ENCODE assay signal across 9 cellular contexts in the genomic region with DNA sequence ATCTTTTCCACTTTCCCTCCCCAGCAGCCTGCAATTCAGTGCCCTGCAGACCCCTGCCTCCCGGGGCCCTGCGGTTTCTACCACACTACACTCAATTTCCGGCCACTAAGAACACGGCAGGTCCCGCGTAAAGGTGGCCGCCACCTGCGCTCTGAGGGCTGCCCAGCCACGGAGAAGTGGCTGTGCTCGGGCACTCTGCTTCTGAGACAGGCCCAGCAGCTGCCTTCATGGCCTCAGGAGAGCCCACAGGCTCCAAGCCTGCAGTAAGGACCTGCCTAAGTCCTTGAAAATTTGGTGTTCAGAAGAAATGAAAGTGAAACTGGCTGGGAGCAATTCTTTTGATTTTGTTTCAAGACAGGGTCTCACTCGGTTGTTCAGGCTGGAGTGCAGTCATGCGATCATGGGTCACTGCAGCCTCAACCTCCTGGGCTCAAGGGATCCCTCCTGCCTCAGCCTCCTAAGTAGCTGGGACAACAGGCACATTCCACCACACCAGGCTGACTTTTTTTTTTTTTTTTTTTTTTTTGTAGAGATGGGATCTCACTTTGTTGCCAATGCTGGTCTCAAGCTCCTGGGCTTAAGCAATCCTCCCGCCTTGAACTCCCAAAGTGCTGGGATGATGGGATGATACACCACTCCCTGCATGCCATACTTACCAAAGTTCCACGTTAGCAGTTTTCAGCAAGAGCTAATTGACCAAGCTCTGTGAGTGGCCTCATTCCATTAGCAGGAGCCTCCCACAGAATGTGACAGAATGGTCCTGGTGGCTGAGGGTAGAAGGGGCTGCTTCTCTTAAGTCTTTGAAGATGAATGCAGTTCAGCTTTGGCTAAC. TPM values are rescaled to one million over a fixed set of nuclear protein-coding genes. Genes with fewer than 3 reads are reported as not detected.
DNase-seq lines count a peak whose midpoint lies in the region; ATAC-seq lines count a peak whose summit lies in the region.
"Had no signal": no experiment of that assay in that cellular context is flagged by ENCODE, and none has a peak within 500 bp of the region (broad histone marks: within the 10 kb centered on the region; RNA-seq: fewer than 3 reads in every experiment).

No MANE protein-coding gene starts in this region.

- H3K27me3 Mint-ChIP-seq in CD8-positive, alpha-beta memory T cell, result no peaks in the 10 kb centered on the region
- no peaks in the 10 kb centered on the region for H3K27me3 Mint-ChIP-seq in activated T-cell treated with anti-CD3 and anti-CD28 coated beads, Interleukin-2, amount 50 U/mL, for 72 hours (ENCODE audit: low read depth)

- no peaks in the 10 kb centered on the region for H3K36me3 Mint-ChIP-seq in CD8-positive, alpha-beta memory T cell
- H3K36me3 Mint-ChIP-seq in activated T-cell treated with anti-CD3 and anti-CD28 coated beads, Interleukin-2, amount 50 U/mL, for 72 hours (ENCODE audit: insufficient read depth in 2 of 2), result no peaks in the 10 kb centered on the region

- H3K9me3 Mint-ChIP-seq in CD8-positive, alpha-beta memory T cell, result peaks cover 0 to 2% (median 0%) of the 10 kb centered on the region in 5 donors
- H3K9me3 Mint-ChIP-seq in activated T-cell treated with anti-CD3 and anti-CD28 coated beads, Interleukin-2, amount 50 U/mL, for 72 hours, result no peaks in the 10 kb centered on the region

- H3K9me3 ChIP-seq in CD8-positive, alpha-beta memory T cell (ENCODE audit: low read length), result no peaks in the 10 kb centered on the region

- CTCF ChIA-PET in CD8-positive, alpha-beta memory T cell (lab: Charles Lee), result interaction anchor here (1.0 kb wide), 1 partner anchor 13 kb away, joined by 3 read pairs; no protein-coding TSS in a partner anchor

- no peaks in the 10 kb centered on the region for H3K36me3 ChIP-seq in CD8-positive, alpha-beta memory T cell (ENCODE audit: insufficient read depth, low read length)

- peak overlapping the region; percentile 59 for H3K4me3 ChIP-seq in CD8-positive, alpha-beta memory T cell (ENCODE audit: low read length)

- POLR2A ChIA-PET in CD8-positive, alpha-beta memory T cell (lab: Charles Lee), result no interaction called here

- H3K27ac ChIP-seq in CD8-positive, alpha-beta memory T cell (ENCODE audit: low read depth, low read length), result no peak overlapping the region

- ATAC-seq in HG02981 (IDR thresholded peaks at IDR 0.05; ENCODE audit: unreplicated experiment), result peak; percentile 48
- ATAC-seq in activated T-cell treated with anti-CD3 and anti-CD28 coated beads, Interleukin-2, amount 50 U/mL, for 72 hours (replicated peaks in 1 of 2), result peak; percentile 64 to 67
- no peak for ATAC-seq in HG03520 (IDR thresholded peaks at IDR 0.05; ENCODE audit: unreplicated experiment)
- no peak for ATAC-seq in HG02610 (IDR thresholded peaks at IDR 0.05; ENCODE audit: unreplicated experiment)

- H3K4me1 Mint-ChIP-seq in CD8-positive, alpha-beta memory T cell, result peaks cover 9 to 23% (median 11%) of the 10 kb centered on the region in 3 donors
- H3K4me1 Mint-ChIP-seq in activated T-cell treated with anti-CD3 and anti-CD28 coated beads, Interleukin-2, amount 50 U/mL, for 72 hours (ENCODE audit: low read depth), result peaks cover 21% of the 10 kb centered on the region

- H3K4me1 ChIP-seq in CD8-positive, alpha-beta memory T cell (ENCODE audit: insufficient read depth, low read length), result peaks cover 16% of the 10 kb centered on the region

- no peaks in the 10 kb centered on the region for H3K27me3 ChIP-seq in CD8-positive, alpha-beta memory T cell (ENCODE audit: insufficient read depth, low read length, poor library complexity, severe bottlenecking)

- DNase-seq in CD8-positive, alpha-beta memory T cell, result peak in 2 of 5 donors; percentile 36 to 43
- peak; percentile 29 to 33 for DNase-seq in activated T-cell treated with anti-CD3 and anti-CD28 coated beads, Interleukin-2, amount 50 U/mL, for 72 hours
- DNase-seq in myocyte (ENCODE audit: low read depth) (peak; percentile 10), NCI-H748 treated with DMSO at 0.1 percent for 48 hours (lab: John Stamatoyannopoulos, UW) (no peak), 8988T (no peak)
- DNase-seq: NCI-H526 had no signal

- peak overlapping the region in 7 of 8 donors; percentile 75 to 94 (median 84) for H3K27ac Mint-ChIP-seq in CD8-positive, alpha-beta memory T cell
- peak overlapping the region; percentile 77 for H3K27ac Mint-ChIP-seq in activated T-cell treated with anti-CD3 and anti-CD28 coated beads, Interleukin-2, amount 50 U/mL, for 72 hours

- H3K4me3 Mint-ChIP-seq in CD8-positive, alpha-beta memory T cell, result peak overlapping the region; percentile 17 to 92 (median 85)
- peak overlapping the region; percentile 88 to 94 for H3K4me3 Mint-ChIP-seq in activated T-cell treated with anti-CD3 and anti-CD28 coated beads, Interleukin-2, amount 50 U/mL, for 72 hours

RNA-seq across cellular contexts. Expression of a gene that starts 14.6 kb away (rescaled TPM):
- total RNA-seq in CD8-positive, alpha-beta memory T cell, result not detected
- polyA plus RNA-seq in CD8-positive, alpha-beta memory T cell, result not detected
- total RNA-seq in activated T-cell treated with anti-CD3 and anti-CD28 coated beads, Interleukin-2, amount 50 U/mL, for 72 hours, result not detected
- not detected in 2 replicates for total RNA-seq in myocyte
- not detected for polyA plus RNA-seq in myocyte (2012)

RNA-seq across cellular contexts. Expression of a gene that starts 42.6 kb away (rescaled TPM):
- total RNA-seq in CD8-positive, alpha-beta memory T cell, result not detected
- not detected for polyA plus RNA-seq in CD8-positive, alpha-beta memory T cell
- not detected for total RNA-seq in activated T-cell treated with anti-CD3 and anti-CD28 coated beads, Interleukin-2, amount 50 U/mL, for 72 hours
- total RNA-seq in myocyte, result not detected in 2 replicates
- polyA plus RNA-seq in myocyte (2012), result not detected

Comparison
In these comparisons a context has a peak if more than half of its experiments do, and no peak if none do; other contexts are left out.
1. DNase-seq: peak in activated T-cell treated with anti-CD3 and anti-CD28 coated beads, Interleukin-2, amount 50 U/mL, for 72 hours (2 of 2) and myocyte (single experiment); none in NCI-H748 treated with DMSO at 0.1 percent for 48 hours (single experiment) and 8988T (single experiment).
2. ATAC-seq: peak in HG02981 (single experiment) and activated T-cell treated with anti-CD3 and anti-CD28 coated beads, Interleukin-2, amount 50 U/mL, for 72 hours (2 of 2); none in HG03520 (single experiment) and HG02610 (single experiment).